20 cellular contexts compared by ENCODE assay signal in genomic region chr18:1797265-1797664, GRCh38.
"Had no signal": no experiment of that assay in that cellular context is flagged by ENCODE, and none has a peak within 500 bp of the region (broad histone marks: within the 10 kb centered on the region; RNA-seq: fewer than 3 reads in every experiment).

No MANE protein-coding gene starts in this region.

- H3K4me1 ChIP-seq: psoas muscle, right lobe of liver, transverse colon had no signal

- H3K4me3 ChIP-seq: dorsolateral prefrontal cortex, heart right ventricle, psoas muscle, right lobe of liver, thoracic aorta, transverse colon had no signal

- DNase-seq: cortex of kidney; dorsolateral prefrontal cortex; effector CD8-positive, alpha-beta T cell; foreskin melanocyte; heart right ventricle; hypothalamus; islet precursor cell; mammary epithelial cell; naive thymus-derived CD4-positive, alpha-beta T cell; nephron progenitor cell; psoas muscle; retina; right lobe of liver; stimulated activated CD4-positive, alpha-beta T cell treated with anti-CD3 and anti-CD28 coated beads, Interleukin-4, amount 100 ng/mL, for 1 hour; stimulated activated naive CD8-positive, alpha-beta T cell treated with anti-CD3 and anti-CD28 coated beads, Interleukin-15, amount 100 ng/mL, for 72 hours; transverse colon had no signal

- H3K9me3 ChIP-seq: neutrophil, psoas muscle, right lobe of liver, thoracic aorta had no signal

- ATAC-seq: heart right ventricle; left lobe of liver; naive thymus-derived CD4-positive, alpha-beta T cell; psoas muscle; right lobe of liver; stimulated activated memory B cell treated with anti-CD40 and anti-IgM and Interleukin-4, amounts not matched to agents 10 μg/mL and 1 μg/mL and 100 μg/mL, for 72 hours; stimulated activated naive CD8-positive, alpha-beta T cell treated with anti-CD3 and anti-CD28 coated beads, Interleukin-15, amount 100 ng/mL, for 72 hours had no signal

- H3K27me3 ChIP-seq: dorsolateral prefrontal cortex, heart right ventricle, neutrophil, right lobe of liver, transverse colon had no signal

- H3K36me3 ChIP-seq: heart right ventricle, neutrophil, right lobe of liver, thoracic aorta, transverse colon had no signal

- H3K27ac ChIP-seq: dorsolateral prefrontal cortex, heart right ventricle, neutrophil, psoas muscle, right lobe of liver, thoracic aorta, transverse colon had no signal
